ENCODE assay signal across 9 cellular contexts in genomic region chr1:201916649-201917249, GRCh38. TPM values are rescaled to one million over a fixed set of nuclear protein-coding genes. Genes with fewer than 3 reads are reported as not detected.
DNase-seq lines count a peak whose midpoint lies in the region; ATAC-seq and TF ChIP-seq lines count a peak whose summit lies in the region.
"Had no signal": no experiment of that assay in that cellular context is flagged by ENCODE, and none has a peak within 500 bp of the region (broad histone marks: within the 10 kb centered on the region; RNA-seq: fewer than 3 reads in every experiment).

No MANE protein-coding gene starts in this region.

- TF ChIP-seq CTCF in cardiac muscle cell (IDR thresholded peaks at IDR 0.05; ENCODE audit: low read depth, low read length): no peak
- no peak for TF ChIP-seq CTCF in gastrocnemius medialis (IDR thresholded peaks at IDR 0.05 in 4 of 5, conservative IDR thresholded peaks at IDR 0.05 in 1 of 5)

- no peaks in the 10 kb centered on the region for H3K9me3 ChIP-seq in cardiac muscle cell (ENCODE audit: low read depth)
- no peaks in the 10 kb centered on the region for H3K9me3 ChIP-seq in gastrocnemius medialis

- TF ChIP-seq POLR2A in gastrocnemius medialis (IDR thresholded peaks at IDR 0.05): no peak

- DNase-seq in RKO (ENCODE audit: low spot score): peak; percentile 35
- DNase-seq in cardiac muscle cell (ENCODE audit: low read depth in 1 of 2, low spot score in 1 of 2): peak; percentile 45 to 91
- peak; percentile 61 to 66 for DNase-seq in gastrocnemius medialis
- DNase-seq in OCI-M2 (lab: John Stamatoyannopoulos, UW; ENCODE audit: unreplicated experiment): no peak
- DNase-seq in stimulated activated CD4-positive, alpha-beta T cell treated with anti-CD3 and anti-CD28 coated beads, Interleukin-2, amount 100 ng/mL, for 24 hours: no peak

- H3K4me3 ChIP-seq in cardiac muscle cell (no peak overlapping the region), gastrocnemius medialis (no peak overlapping the region)

- ATAC-seq in GM18867 (IDR thresholded peaks at IDR 0.05; ENCODE audit: unreplicated experiment): peak; percentile 46
- ATAC-seq in gastrocnemius medialis: peak; percentile 60 to 73
- ATAC-seq in GM18873 (IDR thresholded peaks at IDR 0.05; ENCODE audit: low FRiP score, unreplicated experiment): no peak
- ATAC-seq in GM21390 (IDR thresholded peaks at IDR 0.05; ENCODE audit: unreplicated experiment): no peak

- H3K27me3 ChIP-seq in cardiac muscle cell: no peaks in the 10 kb centered on the region
- no peaks in the 10 kb centered on the region for H3K27me3 ChIP-seq in gastrocnemius medialis

- no peaks in the 10 kb centered on the region for H3K36me3 ChIP-seq in cardiac muscle cell
- H3K36me3 ChIP-seq in gastrocnemius medialis: no peaks in the 10 kb centered on the region

- in situ Hi-C loops in gastrocnemius medialis (cut with MboI; ENCODE audit: low sequenced_read_pairs in 4 of 4): no loop called here

- H3K4me1 ChIP-seq in cardiac muscle cell (ENCODE audit: low read depth) (peaks cover 28% of the 10 kb centered on the region), gastrocnemius medialis (peaks cover 44 to 46% of the 10 kb centered on the region in 2 donors)

- H3K27ac ChIP-seq in cardiac muscle cell (peak overlapping the region; percentile 72), gastrocnemius medialis (peak overlapping the region; percentile 49 to 78 (median 70))
- H3K27ac ChIP-seq: HL-60 had no signal

- intact Hi-C loops in gastrocnemius medialis (cut with DNase I; ENCODE audit: low total_unique reads): loop anchor here (2.0 kb wide), 1 partner anchor 18 kb away; no protein-coding TSS in a partner anchor

RNA-seq across cellular contexts. Expression of gene SHISA4, which starts 28.1 kb away (rescaled TPM):
- 14.3 and 21.9 TPM in 2 replicates for total RNA-seq in cardiac muscle cell
- polyA plus RNA-seq in cardiac muscle cell: 22.8 and 24.3 TPM in 2 replicates
- 100 to 1,000 TPM in 2 of 4 donors, 10 to 100 TPM in 2; 76.6 to 384 (median 229) TPM for total RNA-seq in gastrocnemius medialis

RNA-seq across cellular contexts. Expression of gene LMOD1, which starts 29.6 kb away (rescaled TPM):
- total RNA-seq in cardiac muscle cell: 48.3 and 75.6 TPM in 2 replicates
- polyA plus RNA-seq in cardiac muscle cell: 27.4 and 47.9 TPM in 2 replicates
- total RNA-seq in gastrocnemius medialis: 10 to 100 TPM; 12.8 to 39.5 (median 22.6) TPM

RNA-seq across cellular contexts. Expression of gene TIMM17A, which starts 38.6 kb away (rescaled TPM):
- total RNA-seq in cardiac muscle cell: 32.9 and 37.4 TPM in 2 replicates
- polyA plus RNA-seq in cardiac muscle cell: 88.7 and 110 TPM in 2 replicates
- 10 to 100 TPM; 33.6 to 67.6 (median 43.3) TPM for total RNA-seq in gastrocnemius medialis

Comparison
In these comparisons a context has a peak if more than half of its experiments do, and no peak if none do; other contexts are left out.
1. ATAC-seq: peak in GM18867 (single experiment) and gastrocnemius medialis (2 of 2); none in GM18873 (single experiment) and GM21390 (single experiment).
2. DNase-seq: peak in RKO (single experiment), cardiac muscle cell (2 of 2) and gastrocnemius medialis (2 of 2); none in OCI-M2 (single experiment) and stimulated activated CD4-positive, alpha-beta T cell treated with anti-CD3 and anti-CD28 coated beads, Interleukin-2, amount 100 ng/mL, for 24 hours (0 of 2).